2 cellular contexts compared by ENCODE assay signal in genomic region chr16:84141143-84141670, GRCh38.
TF ChIP-seq lines count a peak whose summit lies in the region.

No MANE protein-coding gene starts in this region.

TF ChIP-seq in HEK293T, 16 proteins besides CTCF, POLR2A, EP300 and RAD21:
- TF ChIP-seq LEF1 (IDR thresholded peaks at IDR 0.05; ENCODE audit: borderline replicate concordance) (no peak), SP1 (IDR thresholded peaks at IDR 0.05) (no peak), SUZ12 (IDR thresholded peaks at IDR 0.05) (no peak), PKNOX1 (IDR thresholded peaks at IDR 0.05) (0 out of 2 replicates have a peak, but pooled peaks have one; percentile 50), FOXK2 (IDR thresholded peaks at IDR 0.05) (no peak)

TF ChIP-seq in K562, 482 proteins besides CTCF, POLR2A, EP300 and RAD21 (continues in another document):
- peak; percentile 52 for TF ChIP-seq MEIS2 (IDR thresholded peaks at IDR 0.05; ENCODE audit: partially characterized antibody)
- TF ChIP-seq GATA2 (CRISPR knock-in tag; IDR thresholded peaks at IDR 0.05): peak; percentile 65
- TF ChIP-seq STAT5A (IDR thresholded peaks at IDR 0.05; ENCODE audit: borderline replicate concordance, low read length): peak; percentile 49; the same call in 1 of the 2 replicates
- TF ChIP-seq TRIM24 (IDR thresholded peaks at IDR 0.05): peak; percentile 54 to 78; a peak in 3 of 4 replicates
- peak; percentile 18 for TF ChIP-seq DACH1 (IDR thresholded peaks at IDR 0.05; ENCODE audit: partially characterized antibody)
- TF ChIP-seq BHLHE40 (IDR thresholded peaks at IDR 0.05; ENCODE audit: low read length): peak; percentile 89
- peak; percentile 83 to 84 for TF ChIP-seq KDM1A (IDR thresholded peaks at IDR 0.05)
- TF ChIP-seq USF1 (CRISPR knock-in tag; IDR thresholded peaks at IDR 0.05): peak; percentile 78
- TF ChIP-seq PTRF (tag; IDR thresholded peaks at IDR 0.05): no peak
- no peak for TF ChIP-seq PML (IDR thresholded peaks at IDR 0.05; ENCODE audit: low read length)
- TF ChIP-seq CBFA2T3 (IDR thresholded peaks at IDR 0.05): peak; percentile 89
- TF ChIP-seq CTCFL (IDR thresholded peaks at IDR 0.05; ENCODE audit: borderline replicate concordance, insufficient read depth, low read depth, low read length, poor library complexity, severe bottlenecking): peak; percentile 3
- TF ChIP-seq RCOR1 (IDR thresholded peaks at IDR 0.05; ENCODE audit: borderline replicate concordance in 1 of 2, low read depth in 2 of 2, low read length in 2 of 2): 0 out of 4 replicates have a peak, but pooled peaks of 1 of the 2 experiments have one; percentile 21
- TF ChIP-seq POLR2AphosphoS5 (IDR thresholded peaks at IDR 0.05; ENCODE audit: control insufficient read depth, insufficient read depth, low read depth, low read length): peak; percentile 59; the same call in 1 of the 2 replicates
- no peak for TF ChIP-seq MAFF (IDR thresholded peaks at IDR 0.05; ENCODE audit: low read length)
- no peak for TF ChIP-seq DEAF1 (CRISPR knock-in tag; IDR thresholded peaks at IDR 0.05)
- peak; percentile 60; the same call in 1 of the 2 replicates for TF ChIP-seq NFIC (IDR thresholded peaks at IDR 0.05)
- TF ChIP-seq TFAP4 (CRISPR knock-in tag; IDR thresholded peaks at IDR 0.05; ENCODE audit: borderline replicate concordance): peak; percentile 59; the same call in 1 of the 2 replicates
- no peak for TF ChIP-seq ERF (CRISPR knock-in tag; IDR thresholded peaks at IDR 0.05)
- no peak for TF ChIP-seq E2F5 (CRISPR knock-in tag; IDR thresholded peaks at IDR 0.05)
- 0 out of 4 replicates have a peak, but pooled peaks of 1 of the 2 experiments have one; percentile 25 for TF ChIP-seq MNT (conservative IDR thresholded peaks at IDR 0.05)
- TF ChIP-seq CTBP1 (IDR thresholded peaks at IDR 0.05; ENCODE audit: borderline replicate concordance): peak; percentile 65; the same call in 1 of the 2 replicates
- TF ChIP-seq DMBX1 (CRISPR knock-in tag; IDR thresholded peaks at IDR 0.05; ENCODE audit: borderline replicate concordance): peak; percentile 51; the same call in 1 of the 2 replicates
- TF ChIP-seq L3MBTL2 (IDR thresholded peaks at IDR 0.05): peak; percentile 48; the same call in 1 of the 2 replicates
- peak; percentile 31; the same call in 1 of the 2 replicates for TF ChIP-seq ETS1 (conservative IDR thresholded peaks at IDR 0.05; ENCODE audit: control insufficient read depth, low read depth, low read length)
- no peak for TF ChIP-seq PBX2 (CRISPR knock-in tag; IDR thresholded peaks at IDR 0.05; ENCODE audit: low read depth)
- TF ChIP-seq PBX2 (tag; conservative IDR thresholded peaks at IDR 0.05; ENCODE audit: low read depth): no peak
- TF ChIP-seq CEBPG (CRISPR knock-in tag; IDR thresholded peaks at IDR 0.05): 0 out of 2 replicates have a peak, but pooled peaks have one; percentile 19
- no peak for TF ChIP-seq CEBPG (tag; conservative IDR thresholded peaks at IDR 0.05 in 1 of 2, IDR thresholded peaks at IDR 0.05 in 1 of 2)
- TF ChIP-seq MYNN (IDR thresholded peaks at IDR 0.05): no peak
- no peak for TF ChIP-seq MYNN (CRISPR knock-in tag; IDR thresholded peaks at IDR 0.05)
- peak; percentile 42; the same call in 1 of the 2 replicates for TF ChIP-seq NCOR1 (IDR thresholded peaks at IDR 0.05)
- 0 out of 2 replicates have a peak, but pooled peaks have one; percentile 19 for TF ChIP-seq ZEB2 (IDR thresholded peaks at IDR 0.05)
- peak; percentile 39; the same call in 1 of the 2 replicates for TF ChIP-seq CXXC5 (CRISPR knock-in tag; IDR thresholded peaks at IDR 0.05)
- no peak for TF ChIP-seq NR2C1 (IDR thresholded peaks at IDR 0.05)
- no peak for TF ChIP-seq NR2C1 (tag; IDR thresholded peaks at IDR 0.05)
- TF ChIP-seq ZNF511 (CRISPR knock-in tag; IDR thresholded peaks at IDR 0.05): no peak
- 0 out of 2 replicates have a peak, but pooled peaks have one; percentile 16 for TF ChIP-seq DPF2 (IDR thresholded peaks at IDR 0.05)
- peak; percentile 76; the same call in 1 of the 2 replicates for TF ChIP-seq TAL1 (IDR thresholded peaks at IDR 0.05)
- TF ChIP-seq PKNOX1 (IDR thresholded peaks at IDR 0.05): peak; percentile 52
- TF ChIP-seq MAX (CRISPR knock-in tag; IDR thresholded peaks at IDR 0.05): peak; percentile 93
- peak; percentile 84; the same call in 1 of the 2 replicates for TF ChIP-seq ZBTB33 (CRISPR knock-in tag; IDR thresholded peaks at IDR 0.05)
- peak; percentile 76 for TF ChIP-seq TEAD4 (IDR thresholded peaks at IDR 0.05; ENCODE audit: low read length)
- TF ChIP-seq TEAD4 (CRISPR knock-in tag; IDR thresholded peaks at IDR 0.05; ENCODE audit: borderline replicate concordance): no peak
- TF ChIP-seq SP1 (CRISPR knock-in tag; IDR thresholded peaks at IDR 0.05): 0 out of 2 replicates have a peak, but pooled peaks have one; percentile 20
- TF ChIP-seq MYC (IDR thresholded peaks at IDR 0.05; ENCODE audit: low read depth, low read length): peak; percentile 43
- no peak for TF ChIP-seq MYC (CRISPR knock-in tag; IDR thresholded peaks at IDR 0.05; ENCODE audit: borderline replicate concordance, low read depth)
